In the genomic region with DNA sequence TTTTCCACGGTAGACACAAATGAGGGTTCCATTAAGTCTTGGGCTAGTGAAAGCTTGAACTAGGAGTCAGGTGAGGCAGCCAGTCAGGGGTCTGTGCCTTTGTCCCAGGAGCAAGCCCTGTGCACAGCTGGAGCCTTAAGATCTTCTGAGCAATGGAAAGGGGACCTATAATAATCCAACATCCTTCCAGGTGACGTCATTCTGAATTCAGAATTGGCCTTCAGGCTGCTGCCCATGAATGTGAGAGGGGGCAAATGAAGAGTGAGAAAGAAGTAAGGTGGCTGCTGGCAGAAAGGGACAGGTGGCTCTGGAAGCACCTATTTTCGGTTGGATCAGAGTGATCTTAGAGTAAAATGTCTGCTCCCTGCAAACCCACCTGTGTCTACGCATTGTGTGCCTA, we compare ENCODE assay signal across 2 cellular contexts.
A peak's percentile ranks its signal among the peaks of the same experiment; 100 is the strongest.
TF ChIP-seq lines count a peak whose summit lies in the region.

No MANE protein-coding gene starts in this region.

TF ChIP-seq in HepG2, 621 proteins besides CTCF, POLR2A, EP300 and RAD21:
- TF ChIP-seq CREB1 (IDR thresholded peaks at IDR 0.05) (peak; percentile 91), CREB1 (CRISPR knock-in tag; IDR thresholded peaks at IDR 0.05) (no peak), HOXD1 (CRISPR knock-in tag; IDR thresholded peaks at IDR 0.05) (no peak), ATF7 (IDR thresholded peaks at IDR 0.05) (peak; percentile 99), ATF7 (CRISPR knock-in tag; IDR thresholded peaks at IDR 0.05) (no peak)

TF ChIP-seq in K562, 482 proteins besides CTCF, POLR2A, EP300 and RAD21:
- TF ChIP-seq ZBTB8A (IDR thresholded peaks at IDR 0.05; ENCODE audit: partially characterized antibody) (no peak), ZNF707 (CRISPR knock-in tag; conservative IDR thresholded peaks at IDR 0.05) (no peak), TOE1 (IDR thresholded peaks at IDR 0.05; ENCODE audit: borderline replicate concordance) (no peak), TOE1 (CRISPR knock-in tag; IDR thresholded peaks at IDR 0.05; ENCODE audit: borderline replicate concordance, low read depth) (no peak), JUND (IDR thresholded peaks at IDR 0.05; ENCODE audit: borderline replicate concordance, low read depth, low read length) (no peak), JUND (tag; IDR thresholded peaks at IDR 0.05; ENCODE audit: borderline replicate concordance, low read depth, low read length) (peak; percentile 18; the same call in 1 of the 3 replicates), ATF7 (IDR thresholded peaks at IDR 0.05) (peak; percentile 56), ILF3 (IDR thresholded peaks at IDR 0.05; ENCODE audit: borderline replicate concordance) (no peak), RBM34 (IDR thresholded peaks at IDR 0.05; ENCODE audit: borderline replicate concordance, insufficient read depth, low read length) (no peak)
- TF ChIP-seq, protein P1, sequence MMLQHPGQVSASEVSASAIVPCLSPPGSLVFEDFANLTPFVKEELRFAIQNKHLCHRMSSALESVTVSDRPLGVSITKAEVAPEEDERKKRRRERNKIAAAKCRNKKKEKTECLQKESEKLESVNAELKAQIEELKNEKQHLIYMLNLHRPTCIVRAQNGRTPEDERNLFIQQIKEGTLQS (IDR thresholded peaks at IDR 0.05): peak; percentile 48; the same call in 1 of the 2 replicates
- TF ChIP-seq, protein P1 (CRISPR knock-in tag; conservative IDR thresholded peaks at IDR 0.05): no peak
